9 cellular contexts compared by ENCODE assay signal in the genomic region with DNA sequence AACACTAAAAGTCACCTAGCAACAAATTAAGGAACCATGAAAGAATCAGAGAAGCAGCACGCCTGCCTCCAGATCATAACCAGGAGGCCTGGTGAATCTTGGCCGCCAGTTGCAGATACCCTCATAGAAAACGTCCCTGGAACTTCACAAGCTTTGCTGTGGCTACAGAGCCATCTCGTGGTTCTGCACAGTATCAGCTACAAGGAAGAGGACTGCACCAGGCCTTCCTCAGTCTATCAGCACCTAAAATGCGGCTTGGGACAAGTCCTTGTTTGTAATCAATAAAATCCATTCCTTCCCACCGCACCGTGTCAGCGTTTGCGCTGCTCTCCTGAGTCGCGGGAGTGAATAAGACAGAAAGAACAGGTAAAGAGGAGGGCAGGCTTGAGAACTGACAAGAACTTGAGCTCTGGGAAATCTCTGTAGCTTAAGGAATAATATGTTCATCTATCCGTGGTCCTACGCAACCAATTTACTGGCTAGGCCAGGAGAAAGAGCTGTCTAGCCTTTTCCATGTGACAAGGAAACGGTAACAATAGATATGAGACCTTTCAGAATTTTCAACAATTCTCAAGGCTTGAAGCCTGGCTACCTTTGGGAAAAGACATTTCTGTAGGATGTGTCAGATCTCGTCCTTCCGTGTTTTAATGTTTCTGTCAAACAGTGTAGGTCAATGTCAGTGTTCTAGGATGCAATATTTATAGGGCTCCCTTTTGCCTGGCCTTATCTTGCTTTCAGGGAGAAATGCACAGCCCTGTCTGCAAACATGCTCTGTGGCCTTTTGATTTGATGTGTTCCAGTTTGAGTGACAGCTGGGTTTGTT.
DNase-seq lines count a peak whose midpoint lies in the region; ATAC-seq and TF ChIP-seq lines count a peak whose summit lies in the region.
"Had no signal": no experiment of that assay in that cellular context is flagged by ENCODE, and none has a peak within 500 bp of the region (broad histone marks: within the 10 kb centered on the region; RNA-seq: fewer than 3 reads in every experiment).

No MANE protein-coding gene starts in this region.

- H3K9me2 ChIP-seq in OCI-LY7 (ENCODE audit: insufficient read depth, low read length), result no peaks in the 10 kb centered on the region

- no TSS peak for BruUV-seq in OCI-LY7 (replicated peaks; lab: Mats Ljungman, UMichigan)

- CTCF ChIA-PET in OCI-LY7 (lab: Charles Lee; ENCODE audit: unreplicated experiment) (no interaction called here), T-cell (lab: Charles Lee) (no interaction called here)

- no peak overlapping the region for H2AFZ ChIP-seq in OCI-LY7 (ENCODE audit: low read length)

- DNase-seq in SIG-M5 treated with dmso at 0.1 percent for 504 hours (lab: John Stamatoyannopoulos, UW; ENCODE audit: unreplicated experiment) (peak; percentile 38), SIG-M5 (lab: John Stamatoyannopoulos, UW) (no peak), OCI-LY7 (ENCODE audit: low spot score) (peak; percentile 36), epithelial cell of esophagus (ENCODE audit: low read depth) (peak; percentile 67), mucosa of gallbladder (ENCODE audit: low spot score) (peak; percentile 54), T-cell (no peak), GM13977 (ENCODE audit: low spot score) (no peak)
- DNase-seq: CD4-positive, CD25-positive, alpha-beta regulatory T cell had no signal

- peaks cover 19 to 26% of the 10 kb centered on the region in 2 donors for H3K27me3 Mint-ChIP-seq in T-cell
- H3K27me3 Mint-ChIP-seq: CD4-positive, CD25-positive, alpha-beta regulatory T cell had no signal

- H3K4me3 ChIP-seq in OCI-LY7 (ENCODE audit: low read depth, low read length, poor library complexity, severe bottlenecking) (no peak overlapping the region), epithelial cell of esophagus (ENCODE audit: low read length) (no peak overlapping the region)

- H4K20me1 ChIP-seq in OCI-LY7 (ENCODE audit: insufficient read depth, low read length), result no peaks in the 10 kb centered on the region

- no peaks in the 10 kb centered on the region for H3K79me2 ChIP-seq in OCI-LY7 (ENCODE audit: insufficient read depth, low read depth, low read length)

- no peaks in the 10 kb centered on the region for H3K36me3 Mint-ChIP-seq in T-cell
- H3K36me3 Mint-ChIP-seq: CD4-positive, CD25-positive, alpha-beta regulatory T cell had no signal

- H3K4me3 Mint-ChIP-seq in T-cell, result no peak overlapping the region
- H3K4me3 Mint-ChIP-seq: CD4-positive, CD25-positive, alpha-beta regulatory T cell had no signal

- no peaks in the 10 kb centered on the region for H3K36me3 ChIP-seq in OCI-LY7 (ENCODE audit: insufficient read depth, low read length)

- TF ChIP-seq CTCF in OCI-LY7 (conservative IDR thresholded peaks at IDR 0.05; ENCODE audit: low read length) (peak; percentile 66), epithelial cell of esophagus (IDR thresholded peaks at IDR 0.05; ENCODE audit: insufficient read depth, low read depth, low read length, missing control alignments) (peak; percentile 68), GM13977 (IDR thresholded peaks at IDR 0.05; ENCODE audit: extremely low read depth, insufficient read depth, missing control alignments) (no peak)

- in situ Hi-C loops in GM13977 (cut with MboI; ENCODE audit: low pct_unique_long_range_greater_than_20kb, low sequenced_read_pairs, unreplicated experiment), result no loop called here

- intact Hi-C loops in OCI-LY7 (cut with micrococcal nuclease; ENCODE audit: unreplicated experiment), result loop anchor here (10.0 kb wide), 1 partner anchor 64 kb away; no protein-coding TSS in a partner anchor

- H3K27ac Mint-ChIP-seq in T-cell, result no peak overlapping the region
- H3K27ac Mint-ChIP-seq: CD4-positive, CD25-positive, alpha-beta regulatory T cell had no signal

- POLR2A ChIA-PET in OCI-LY7 (lab: Charles Lee) (interaction anchor here (0.7 to 1.0 kb wide), 3 partner anchors 47 to 125 kb away, joined by 3 read pairs; no protein-coding TSS in a partner anchor), T-cell (lab: Charles Lee) (no interaction called here)

- H3K4me2 ChIP-seq in OCI-LY7 (ENCODE audit: low read length), result no peak overlapping the region

- no peaks in the 10 kb centered on the region for H3K9me3 Mint-ChIP-seq in T-cell

- peaks cover 0 to 5% (median 0%) of the 10 kb centered on the region in 3 donors for H3K4me1 Mint-ChIP-seq in T-cell

- H3K27ac ChIP-seq in OCI-LY7 (ENCODE audit: low read depth, low read length, poor library complexity, severe bottlenecking), result no peak overlapping the region

- H3K9me3 ChIP-seq in OCI-LY7 (ENCODE audit: low read length), result no peaks in the 10 kb centered on the region

- H3K4me1 ChIP-seq in OCI-LY7 (ENCODE audit: insufficient read depth, low read length, poor library complexity, severe bottlenecking), result no peaks in the 10 kb centered on the region

- ATAC-seq in T-cell (replicated peaks in 1 of 4) (no peak), HG03432 (IDR thresholded peaks at IDR 0.05; ENCODE audit: unreplicated experiment) (no peak)

Comparison
In these comparisons a context has a peak if more than half of its experiments do, and no peak if none do; other contexts are left out.
1. DNase-seq: peak in SIG-M5 treated with dmso at 0.1 percent for 504 hours (single experiment), OCI-LY7 (single experiment), epithelial cell of esophagus (single experiment) and mucosa of gallbladder (single experiment); none in SIG-M5 (single experiment), T-cell (0 of 34) and GM13977 (single experiment).